Comparison of ENCODE assay signal across 29 cellular contexts in the genomic region with DNA sequence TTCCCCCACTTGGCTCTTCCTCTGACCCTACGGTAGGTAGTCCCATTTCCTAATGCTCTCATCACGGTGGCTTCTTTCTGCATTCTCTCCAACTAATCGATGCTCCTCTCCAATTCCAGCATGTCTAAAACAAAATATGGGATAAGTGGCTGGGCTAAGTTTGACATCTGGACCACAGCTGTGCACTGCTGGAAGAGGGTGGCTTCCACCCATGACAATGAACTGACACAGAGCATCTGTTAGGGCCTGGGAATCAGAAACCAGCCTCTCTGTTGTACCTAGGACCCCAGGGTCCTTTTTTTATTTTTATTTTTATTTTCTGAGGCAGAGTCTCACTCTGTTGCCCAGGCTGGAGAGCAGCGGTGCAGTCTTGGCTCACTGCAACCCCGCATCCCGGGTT. TPM values are rescaled to one million over a fixed set of nuclear protein-coding genes. Genes with fewer than 3 reads are reported as not detected.
"Had no signal": no experiment of that assay in that cellular context is flagged by ENCODE, and none has a peak within 500 bp of the region (broad histone marks: within the 10 kb centered on the region; RNA-seq: fewer than 3 reads in every experiment).

No MANE protein-coding gene starts in this region.

- H3K4me2 ChIP-seq: neural progenitor cell had no signal

- ATAC-seq: left lobe of liver; natural killer cell; psoas muscle; sciatic nerve; stimulated activated naive B cell treated with anti-CD40 and anti-IgM and Interleukin-4, amounts not matched to agents 10 μg/mL and 1 μg/mL and 100 μg/mL, for 72 hours; stimulated activated naive CD8-positive, alpha-beta T cell treated with anti-CD3 and anti-CD28 coated beads, Interleukin-15, Interleukin-2, amounts not matched to agents 100 U/mL and 50 U/mL, for 24 hours; upper lobe of right lung had no signal

- H3K27ac Mint-ChIP-seq: mesothelial cell of epicardium, natural killer cell, nephron progenitor cell, neural progenitor cell had no signal

- H2AFZ ChIP-seq: neural progenitor cell, parathyroid adenoma had no signal

- H3K27me3 ChIP-seq: neural progenitor cell, neutrophil, suprapubic skin, tibial artery, upper lobe of right lung, uterus had no signal

- H3K4me3 Mint-ChIP-seq: mesothelial cell of epicardium; naive B cell; natural killer cell; nephron progenitor cell; neural progenitor cell; stimulated activated naive B cell treated with anti-CD40 and anti-IgM and Interleukin-4, amounts not matched to agents 10 μg/mL and 1 μg/mL and 100 μg/mL, for 72 hours had no signal

- DNase-seq: hippocampal formation; kidney glomerular epithelial cell; left cardiac atrium; naive B cell; natural killer cell; nephron progenitor cell; occipital lobe; psoas muscle; stimulated activated CD4-positive, alpha-beta T cell treated with anti-CD3 and anti-CD28 coated beads, Interleukin-12 subunit alpha, Interleukin-12 subunit beta, amount 100 ng/mL, for 4 hours; stimulated activated CD4-positive, alpha-beta T cell treated with anti-CD3 and anti-CD28 coated beads, Interleukin-15, amount 100 ng/mL, for 24 hours; stimulated activated CD4-positive, alpha-beta T cell treated with anti-CD3 and anti-CD28 coated beads, Interleukin-2, amount 100 ng/mL, for 24 hours; stimulated activated CD4-positive, alpha-beta T cell treated with anti-CD3 and anti-CD28 coated beads, Interleukin-4, amount 100 ng/mL, for 1 hour; stimulated activated naive B cell treated with anti-CD40 and anti-IgM and Interleukin-4, amounts not matched to agents 10 μg/mL and 1 μg/mL and 100 μg/mL, for 72 hours; stimulated activated naive CD8-positive, alpha-beta T cell treated with anti-CD3 and anti-CD28 coated beads, Interleukin-15, Interleukin-2, amounts not matched to agents 100 U/mL and 50 U/mL, for 24 hours; tibial artery; trophoblast cell; upper lobe of right lung; uterus had no signal

- H3K9ac ChIP-seq: neural progenitor cell, parathyroid adenoma had no signal

- H3K9me3 ChIP-seq: neutrophil, psoas muscle, suprapubic skin, thoracic aorta, tibial artery, upper lobe of right lung, uterus had no signal

- H3K4me1 ChIP-seq: neural progenitor cell, parathyroid adenoma, psoas muscle, suprapubic skin, tibial artery, upper lobe of right lung, uterus had no signal

- H3K4me1 Mint-ChIP-seq: mesothelial cell of epicardium, natural killer cell had no signal

- H3K27ac ChIP-seq: neural progenitor cell, neutrophil, parathyroid adenoma, psoas muscle, skin epidermis, suprapubic skin, thoracic aorta, tibial artery, upper lobe of right lung, uterus had no signal

- H3K79me2 ChIP-seq: parathyroid adenoma had no signal

- H3K9me3 Mint-ChIP-seq: mesothelial cell of epicardium; naive B cell; natural killer cell; nephron progenitor cell; neural progenitor cell; stimulated activated naive B cell treated with anti-CD40 and anti-IgM and Interleukin-4, amounts not matched to agents 10 μg/mL and 1 μg/mL and 100 μg/mL, for 72 hours had no signal

- H3K4me3 ChIP-seq: lung, neural progenitor cell, psoas muscle, skin epidermis, suprapubic skin, thoracic aorta, tibial artery, upper lobe of right lung, uterus had no signal

- H3K36me3 ChIP-seq: neural progenitor cell, neutrophil, suprapubic skin, thoracic aorta, tibial artery, upper lobe of right lung, uterus had no signal

RNA-seq across cellular contexts. Expression of a gene that starts 43.3 kb away (rescaled TPM):
- total RNA-seq: natural killer cell had no signal
- polyA plus RNA-seq: keratinocyte had no signal
